ENCODE assay signal across 9 cellular contexts in the genomic region with DNA sequence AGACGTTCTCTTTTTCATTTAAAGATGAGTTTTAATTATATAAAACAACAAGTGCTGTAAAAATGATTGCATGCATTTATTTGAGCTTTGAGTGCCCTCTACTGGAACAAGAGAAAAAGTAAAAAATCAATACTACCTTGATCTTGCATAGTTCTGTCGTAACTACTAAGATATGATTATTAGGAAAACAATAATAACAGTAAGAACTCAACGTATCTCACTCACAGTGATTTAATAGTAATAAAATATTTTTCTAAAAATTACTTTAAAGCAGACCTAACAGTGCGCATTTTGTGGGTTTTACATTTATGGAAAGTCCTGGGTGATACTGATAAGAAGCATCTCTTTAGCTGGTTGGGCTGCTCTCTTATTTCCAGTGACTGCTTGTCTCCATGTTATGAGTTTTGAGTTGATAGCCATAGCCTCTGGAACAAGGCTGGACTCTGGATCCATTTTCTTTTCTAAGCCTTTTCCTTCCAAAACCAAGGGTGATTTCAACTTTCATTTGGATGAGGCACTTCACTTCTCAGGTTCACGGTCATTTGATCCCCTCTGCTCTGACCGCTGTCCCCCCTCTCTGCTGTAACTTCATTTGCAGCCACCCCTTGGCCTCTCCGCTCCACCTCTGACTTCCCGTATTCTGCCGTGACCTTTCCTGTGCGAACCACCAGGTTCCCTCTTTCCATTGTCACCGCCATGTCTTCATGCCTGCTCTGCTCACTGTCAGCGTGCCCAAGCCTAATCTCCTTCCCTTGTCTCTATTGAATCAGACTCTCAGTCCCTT. TPM values are rescaled to one million over a fixed set of nuclear protein-coding genes. Genes with fewer than 3 reads are reported as not detected.
A peak's percentile ranks its signal among the peaks of the same experiment; 100 is the strongest.
DNase-seq lines count a peak whose midpoint lies in the region; ATAC-seq and TF ChIP-seq lines count a peak whose summit lies in the region.
"Had no signal": no experiment of that assay in that cellular context is flagged by ENCODE, and none has a peak within 500 bp of the region (broad histone marks: within the 10 kb centered on the region; RNA-seq: fewer than 3 reads in every experiment).

No MANE protein-coding gene starts in this region.

- 44 to 52% (median 47%) methylated on average over 12 of the region's 12 CpGs for WGBS in psoas muscle, 3 donors

- H3K4me3 Mint-ChIP-seq in T-helper 2 cell treated with Interferon-gamma antibody and Interleukin-4, amounts not matched to agents 5 μg/mL and 100 μg/mL, for 36 hours, result no peak overlapping the region
- H3K4me3 Mint-ChIP-seq: activated naive CD8-positive, alpha-beta T cell treated with anti-CD3 and anti-CD28 coated beads, Interleukin-2, amount 10 ng/mL, durations not matched to agents 7 days and 5 days had no signal

- peak; percentile 79 for TF ChIP-seq CTCF in 22Rv1 (IDR thresholded peaks at IDR 0.05)
- TF ChIP-seq CTCF in psoas muscle (IDR thresholded peaks at IDR 0.05), result peak; percentile 28

- intact Hi-C loops in psoas muscle (cut with DNase I), result no loop called here

- no peaks in the 10 kb centered on the region for H3K36me3 ChIP-seq in psoas muscle (ENCODE audit: insufficient read depth in 1 of 2, low read depth in 1 of 2)
- H3K36me3 ChIP-seq in effector memory CD4-positive, alpha-beta T cell (ENCODE audit: control insufficient read depth, insufficient read depth, low read length), result no peaks in the 10 kb centered on the region

- H3K4me1 ChIP-seq in psoas muscle, result no peaks in the 10 kb centered on the region
- no peaks in the 10 kb centered on the region for H3K4me1 ChIP-seq in effector memory CD4-positive, alpha-beta T cell (ENCODE audit: control insufficient read depth, insufficient read depth, low read length, poor library complexity, severe bottlenecking)

- H3K4me1 Mint-ChIP-seq in T-helper 2 cell treated with Interferon-gamma antibody and Interleukin-4, amounts not matched to agents 5 μg/mL and 100 μg/mL, for 36 hours (ENCODE audit: low read depth), result peaks cover 9% of the 10 kb centered on the region

- H3K9me3 ChIP-seq in psoas muscle, result no peaks in the 10 kb centered on the region
- H3K9me3 ChIP-seq in effector memory CD4-positive, alpha-beta T cell (ENCODE audit: control insufficient read depth, low read length), result no peaks in the 10 kb centered on the region

- no peak overlapping the region for H3K27ac Mint-ChIP-seq in T-helper 2 cell treated with Interferon-gamma antibody and Interleukin-4, amounts not matched to agents 5 μg/mL and 100 μg/mL, for 36 hours
- H3K27ac Mint-ChIP-seq: activated naive CD8-positive, alpha-beta T cell treated with anti-CD3 and anti-CD28 coated beads, Interleukin-2, amount 10 ng/mL, durations not matched to agents 7 days and 5 days had no signal

- H3K4me3 ChIP-seq in psoas muscle, result no peak overlapping the region
- no peak overlapping the region for H3K4me3 ChIP-seq in effector memory CD4-positive, alpha-beta T cell (ENCODE audit: insufficient read depth, low read depth, low read length, poor library complexity, severe bottlenecking)

- ATAC-seq in GM18868 (IDR thresholded peaks at IDR 0.05; ENCODE audit: unreplicated experiment) (peak; percentile 5), psoas muscle (no peak)

- DNase-seq in KBM-7, result peak; percentile 56
- peak; percentile 21 for DNase-seq in dedifferentiated amniotic fluid mesenchymal stem cell (ENCODE audit: extremely low spot score)
- DNase-seq in psoas muscle, result no peak
- DNase-seq in A172 (ENCODE audit: low spot score), result no peak
- DNase-seq in effector memory CD4-positive, alpha-beta T cell, result no peak
- DNase-seq in T-helper 2 cell treated with Interferon-gamma antibody and Interleukin-4, amounts not matched to agents 5 μg/mL and 100 μg/mL, for 36 hours (ENCODE audit: low spot score), result no peak
- DNase-seq: activated naive CD8-positive, alpha-beta T cell treated with anti-CD3 and anti-CD28 coated beads, Interleukin-2, amount 10 ng/mL, durations not matched to agents 7 days and 5 days had no signal

- no peaks in the 10 kb centered on the region for H3K27me3 ChIP-seq in psoas muscle (ENCODE audit: insufficient read depth in 3 of 3, low read length in 2 of 3)
- H3K27me3 ChIP-seq in effector memory CD4-positive, alpha-beta T cell (replicated peaks; ENCODE audit: control insufficient read depth, insufficient read depth, low read length, poor library complexity, severe bottlenecking), result no peaks in the 10 kb centered on the region

- in situ Hi-C loops in KBM-7 (cut with MboI; ENCODE audit: low pct_unique_long_range_greater_than_20kb, low sequenced_read_pairs), result no loop called here

- H3K9me3 Mint-ChIP-seq in T-helper 2 cell treated with Interferon-gamma antibody and Interleukin-4, amounts not matched to agents 5 μg/mL and 100 μg/mL, for 36 hours, result no peaks in the 10 kb centered on the region
- H3K9me3 Mint-ChIP-seq: activated naive CD8-positive, alpha-beta T cell treated with anti-CD3 and anti-CD28 coated beads, Interleukin-2, amount 10 ng/mL, durations not matched to agents 7 days and 5 days had no signal

- H3K36me3 Mint-ChIP-seq in T-helper 2 cell treated with Interferon-gamma antibody and Interleukin-4, amounts not matched to agents 5 μg/mL and 100 μg/mL, for 36 hours (ENCODE audit: low read depth), result no peaks in the 10 kb centered on the region
- H3K36me3 Mint-ChIP-seq: activated naive CD8-positive, alpha-beta T cell treated with anti-CD3 and anti-CD28 coated beads, Interleukin-2, amount 10 ng/mL, durations not matched to agents 7 days and 5 days had no signal

- H3K27me3 Mint-ChIP-seq in T-helper 2 cell treated with Interferon-gamma antibody and Interleukin-4, amounts not matched to agents 5 μg/mL and 100 μg/mL, for 36 hours (ENCODE audit: low read depth), result peaks cover 20% of the 10 kb centered on the region

- H3K27ac ChIP-seq in 22Rv1, result no peak overlapping the region
- no peak overlapping the region for H3K27ac ChIP-seq in psoas muscle
- no peak overlapping the region for H3K27ac ChIP-seq in effector memory CD4-positive, alpha-beta T cell (ENCODE audit: insufficient read depth, low read length, poor library complexity, severe bottlenecking)

RNA-seq across cellular contexts. Expression of a gene that starts 29.6 kb away (rescaled TPM):
- total RNA-seq in psoas muscle, result under 1 TPM; 0.12 to 0.49 (median 0.29) TPM
- under 1 TPM; 0.05 to 0.15 (median 0.09) TPM for polyA plus RNA-seq in psoas muscle
- 0.34 and 0.53 TPM in 2 replicates for total RNA-seq in A172 (2014; rRNA removed; shearing (Covaris generic))
- total RNA-seq: activated naive CD8-positive, alpha-beta T cell treated with anti-CD3 and anti-CD28 coated beads, Interleukin-2, amount 10 ng/mL, durations not matched to agents 7 days and 5 days had no signal

Comparison
In these comparisons a context has a peak if more than half of its experiments do, and no peak if none do; other contexts are left out.
1. DNase-seq: peak in KBM-7 (single experiment) and dedifferentiated amniotic fluid mesenchymal stem cell (single experiment); none in psoas muscle (0 of 2), A172 (single experiment), effector memory CD4-positive, alpha-beta T cell (0 of 3) and T-helper 2 cell treated with Interferon-gamma antibody and Interleukin-4, amounts not matched to agents 5 μg/mL and 100 μg/mL, for 36 hours (single experiment).